20 cellular contexts compared by ENCODE assay signal in genomic region chr1:50517488-50517887, GRCh38.
"Had no signal": no experiment of that assay in that cellular context is flagged by ENCODE, and none has a peak within 500 bp of the region (broad histone marks: within the 10 kb centered on the region; RNA-seq: fewer than 3 reads in every experiment).

No MANE protein-coding gene starts in this region.

- H3K4me1 ChIP-seq: heart right ventricle, neural progenitor cell, right atrium auricular region had no signal

- FAIRE-seq: endothelial cell of umbilical vein, islet of Langerhans had no signal

- H2AFZ ChIP-seq: neural progenitor cell had no signal

- H3K27ac ChIP-seq: coronary artery, heart right ventricle, neural progenitor cell, ovary, right atrium auricular region had no signal

- H3K4me2 ChIP-seq: neural progenitor cell, smooth muscle cell had no signal

- ATAC-seq: heart right ventricle; left lobe of liver; mucosa of descending colon; natural killer cell treated with Interleukin-12 subunit alpha and Interleukin-12 subunit beta and Interleukin-15 and Interleukin-18, amount 100 ng/mL, for 72 hours had no signal

- H3K36me3 ChIP-seq: neural progenitor cell, ovary had no signal

- H3K9ac ChIP-seq: neural progenitor cell had no signal

- H3K4me3 ChIP-seq: coronary artery, heart right ventricle, mucosa of descending colon, neural progenitor cell, ovary, right atrium auricular region, smooth muscle cell had no signal

- DNase-seq: effector CD4-positive, alpha-beta T cell; endodermal cell; erythroblast; heart right ventricle; hypothalamus; mammary epithelial cell; mucosa of descending colon; nucleus accumbens; ovary; stimulated activated CD4-positive, alpha-beta T cell treated with anti-CD3 and anti-CD28 coated beads, Interleukin-2, amount 100 ng/mL, for 48 hours; stimulated activated naive CD4-positive, alpha-beta T cell treated with Interleukin-2 at 50 U/mL for 16 hours; trophoblast cell had no signal

- H3K27me3 ChIP-seq: heart right ventricle, neural progenitor cell, ovary, right atrium auricular region had no signal

- H3K9me3 ChIP-seq: mucosa of descending colon, ovary, right atrium auricular region had no signal
